ENCODE assay signal across 27 cellular contexts in the genomic region with DNA sequence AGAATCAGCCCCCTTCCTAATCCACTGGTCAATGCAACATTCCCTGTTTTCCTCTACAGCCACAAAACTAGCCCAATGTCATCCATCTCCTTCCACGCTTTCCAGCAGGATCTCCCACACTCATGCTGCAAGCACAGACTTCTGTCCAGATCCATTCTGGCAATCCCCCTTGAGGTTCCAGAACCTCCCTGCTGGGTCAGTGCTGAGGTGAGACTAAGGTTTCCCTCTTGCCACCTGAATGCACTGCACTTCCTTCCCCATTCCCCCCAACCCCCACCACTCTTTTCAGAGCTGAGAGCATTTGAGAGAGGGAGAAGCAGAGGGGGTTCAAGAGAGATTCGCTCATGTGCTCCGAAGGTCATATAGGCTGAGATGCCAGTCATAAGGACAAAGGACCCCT. TPM values are rescaled to one million over a fixed set of nuclear protein-coding genes. Genes with fewer than 3 reads are reported as not detected.
"Had no signal": no experiment of that assay in that cellular context is flagged by ENCODE, and none has a peak within 500 bp of the region (broad histone marks: within the 10 kb centered on the region; RNA-seq: fewer than 3 reads in every experiment).

No MANE protein-coding gene starts in this region.

- FAIRE-seq: islet of Langerhans, kidney had no signal

- H3K27me3 ChIP-seq: ovary, right atrium auricular region, right lobe of liver, stomach, testis, thyroid gland, upper lobe of left lung, vagina had no signal

- H3K4me1 ChIP-seq: left lung, lower lobe of right lung, right atrium auricular region, right lobe of liver, stomach, testis, thyroid gland, transverse colon, upper lobe of left lung, vagina had no signal

- H3K27ac Mint-ChIP-seq: naive B cell; natural killer cell treated with Interleukin-12 subunit alpha and Interleukin-12 subunit beta and Interleukin-15 and Interleukin-18, amount 100 ng/mL, for 72 hours; progenitor cell of endocrine pancreas; stimulated activated naive B cell treated with anti-CD40 and anti-IgM and Interleukin-4, amounts not matched to agents 10 μg/mL and 1 μg/mL and 100 μg/mL, for 72 hours had no signal

- H3K4me3 Mint-ChIP-seq: naive B cell; natural killer cell treated with Interleukin-12 subunit alpha and Interleukin-12 subunit beta and Interleukin-15 and Interleukin-18, amount 100 ng/mL, for 72 hours; stimulated activated naive B cell treated with anti-CD40 and anti-IgM and Interleukin-4, amounts not matched to agents 10 μg/mL and 1 μg/mL and 100 μg/mL, for 72 hours had no signal

- H3K4me2 ChIP-seq: smooth muscle cell had no signal

- H3K27me3 Mint-ChIP-seq: natural killer cell treated with Interleukin-12 subunit alpha and Interleukin-12 subunit beta and Interleukin-15 and Interleukin-18, amount 100 ng/mL, for 72 hours had no signal

- DNase-seq: hypothalamus; immature natural killer cell; kidney; left colon; left lung; lower lobe of right lung; mammary epithelial cell; mesenchymal stem cell; naive B cell; ovary; right lobe of liver; stimulated activated CD4-positive, alpha-beta T cell treated with anti-CD3 and anti-CD28 coated beads, Interleukin-1b, Interleukin-23, amount 100 ng/mL, for 48 hours; stimulated activated CD4-positive, alpha-beta T cell treated with anti-CD3 and anti-CD28 coated beads, Interleukin-2, amount 100 ng/mL, for 48 hours; stimulated activated CD4-positive, alpha-beta T cell treated with anti-CD3 and anti-CD28 coated beads, Interleukin-4, amount 100 ng/mL, for 4 hours; stimulated activated naive B cell treated with anti-CD40 and anti-IgM and Interleukin-4, amounts not matched to agents 10 μg/mL and 1 μg/mL and 100 μg/mL, for 72 hours; stimulated activated naive CD8-positive, alpha-beta T cell treated with anti-CD3 and anti-CD28 coated beads, Interleukin-15, Interleukin-2, amounts not matched to agents 100 U/mL and 50 U/mL, for 24 hours; stomach; testis; thyroid gland; transverse colon; upper lobe of left lung had no signal

- H3K9me3 ChIP-seq: lower lobe of right lung, right lobe of liver, testis, thyroid gland, vagina had no signal

- H3K36me3 ChIP-seq: left lung, lower lobe of right lung, ovary, right atrium auricular region, right lobe of liver, thyroid gland, transverse colon, upper lobe of left lung, vagina had no signal

- ATAC-seq: left colon; left lung; lower lobe of right lung; natural killer cell treated with Interleukin-12 subunit alpha and Interleukin-12 subunit beta and Interleukin-15 and Interleukin-18, amount 100 ng/mL, for 72 hours; right lobe of liver; stimulated activated naive B cell treated with anti-CD40 and anti-IgM and Interleukin-4, amounts not matched to agents 10 μg/mL and 1 μg/mL and 100 μg/mL, for 72 hours; stimulated activated naive CD8-positive, alpha-beta T cell treated with anti-CD3 and anti-CD28 coated beads, Interleukin-15, Interleukin-2, amounts not matched to agents 100 U/mL and 50 U/mL, for 24 hours had no signal

- H3K9me3 Mint-ChIP-seq: natural killer cell treated with Interleukin-12 subunit alpha and Interleukin-12 subunit beta and Interleukin-15 and Interleukin-18, amount 100 ng/mL, for 72 hours had no signal

- H3K27ac ChIP-seq: left lung, lower lobe of right lung, ovary, right atrium auricular region, right lobe of liver, stomach, testis, thyroid gland, transverse colon, upper lobe of left lung, vagina had no signal

- H3K4me1 Mint-ChIP-seq: naive B cell had no signal

- H3K4me3 ChIP-seq: left lung, lower lobe of right lung, ovary, right atrium auricular region, right lobe of liver, smooth muscle cell, stomach, testis, thyroid gland, transverse colon, upper lobe of left lung, vagina had no signal

RNA-seq across cellular contexts. Expression of gene EBF4, which starts 43.9 kb away (rescaled TPM):
- polyA plus RNA-seq: mammary epithelial cell had no signal
